In the genomic region with DNA sequence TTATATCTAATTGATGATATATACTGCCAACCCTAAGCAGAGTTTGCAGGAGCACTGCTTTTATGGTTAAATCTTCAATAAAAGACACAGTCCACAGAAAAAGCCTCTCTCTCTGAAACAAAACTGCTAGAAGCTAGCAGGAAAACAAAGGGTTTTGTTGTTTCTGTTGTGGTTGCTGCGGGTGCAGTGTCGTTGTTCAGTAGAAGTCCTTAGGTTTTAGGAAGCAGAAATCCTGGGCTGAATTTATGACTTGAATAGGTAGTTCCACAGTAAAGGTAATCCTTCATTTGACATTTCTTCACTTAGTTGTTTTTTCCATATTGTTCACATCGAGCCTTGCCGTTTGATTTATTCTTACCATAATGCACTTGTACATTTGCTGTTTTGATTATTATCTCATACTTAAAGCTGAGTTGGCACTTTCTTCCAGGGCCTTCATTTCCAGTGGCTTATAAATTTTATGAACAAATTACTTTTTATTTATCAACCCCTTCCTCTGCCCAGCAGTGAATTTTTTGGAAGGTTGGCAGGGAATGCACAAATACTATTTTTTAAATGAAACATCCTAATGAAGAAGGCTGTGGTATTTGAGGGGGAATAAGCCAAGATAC, we compare ENCODE assay signal across 1 cellular context.
TF ChIP-seq lines count a peak whose summit lies in the region.

No MANE protein-coding gene starts in this region.

TF ChIP-seq in HepG2, 621 proteins besides CTCF, POLR2A, EP300 and RAD21 (continued from another document):
- TF ChIP-seq, protein P1, sequence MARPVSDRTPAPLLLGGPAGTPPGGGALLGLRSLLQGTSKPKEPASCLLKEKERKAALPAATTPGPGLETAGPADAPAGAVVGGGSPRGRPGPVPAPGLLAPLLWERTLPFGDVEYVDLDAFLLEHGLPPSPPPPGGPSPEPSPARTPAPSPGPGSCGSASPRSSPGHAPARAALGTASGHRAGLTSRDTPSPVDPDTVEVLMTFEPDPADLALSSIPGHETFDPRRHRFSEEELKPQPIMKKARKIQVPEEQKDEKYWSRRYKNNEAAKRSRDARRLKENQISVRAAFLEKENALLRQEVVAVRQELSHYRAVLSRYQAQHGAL (CRISPR knock-in tag; IDR thresholded peaks at IDR 0.05; ENCODE audit: not compliant biosample characterization): no peak
